Comparison of ENCODE assay signal across 1 cellular context in the genomic region with DNA sequence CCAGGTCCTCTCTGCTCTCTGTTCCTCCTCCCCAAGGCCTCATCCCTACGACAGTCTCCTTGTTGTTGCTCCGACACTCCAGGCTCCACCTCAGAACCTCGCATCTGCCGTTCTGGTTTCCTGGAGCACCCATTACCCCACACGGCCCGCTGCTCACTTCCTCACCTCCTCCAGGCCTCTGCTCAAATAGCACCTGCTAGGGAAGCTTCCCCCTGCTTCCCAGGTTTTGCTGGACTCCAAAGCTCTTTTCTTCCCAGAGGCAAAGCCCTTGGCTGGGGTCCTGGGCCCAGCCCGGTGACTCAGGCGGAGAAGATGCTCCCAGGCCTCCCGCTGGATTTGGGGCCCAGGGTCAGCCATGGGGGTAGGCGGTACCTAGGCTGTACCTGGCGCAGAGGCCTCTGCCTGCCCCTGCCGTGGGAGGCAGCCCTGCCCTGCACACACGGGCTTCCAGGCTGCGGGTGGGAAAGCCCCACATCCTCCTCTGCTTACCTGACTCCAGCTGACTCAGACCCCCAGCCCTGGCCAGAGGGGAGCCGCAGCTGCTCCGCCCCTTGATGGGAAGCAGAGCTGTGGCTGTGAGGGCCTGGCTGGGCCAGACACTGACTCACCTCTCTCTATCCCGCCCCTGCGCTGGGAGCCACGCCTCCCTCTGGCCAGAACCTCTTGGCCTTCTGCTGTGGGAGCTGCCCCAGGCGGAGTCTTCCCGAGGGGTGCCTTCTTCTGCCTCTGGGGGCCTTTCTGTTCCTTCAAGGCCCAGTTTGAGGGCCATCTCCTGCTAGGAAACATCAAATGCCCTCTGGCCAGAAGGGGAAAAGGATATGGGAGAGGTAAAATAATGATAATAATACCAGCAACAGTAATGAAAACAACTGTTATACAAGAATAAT.
TF ChIP-seq lines count a peak whose summit lies in the region.

No MANE protein-coding gene starts in this region.

TF ChIP-seq in WTC11, 78 proteins besides CTCF, POLR2A, EP300 and RAD21 (continued from another document):
- TF ChIP-seq, protein P1, sequence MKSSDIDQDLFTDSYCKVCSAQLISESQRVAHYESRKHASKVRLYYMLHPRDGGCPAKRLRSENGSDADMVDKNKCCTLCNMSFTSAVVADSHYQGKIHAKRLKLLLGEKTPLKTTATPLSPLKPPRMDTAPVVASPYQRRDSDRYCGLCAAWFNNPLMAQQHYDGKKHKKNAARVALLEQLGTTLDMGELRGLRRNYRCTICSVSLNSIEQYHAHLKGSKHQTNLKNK (CRISPR knock-in tag; IDR thresholded peaks at IDR 0.05), result no peak
TF ChIP-seq in WTC11: peak in this region for 3.
